10 cellular contexts compared by ENCODE assay signal in the genomic region with DNA sequence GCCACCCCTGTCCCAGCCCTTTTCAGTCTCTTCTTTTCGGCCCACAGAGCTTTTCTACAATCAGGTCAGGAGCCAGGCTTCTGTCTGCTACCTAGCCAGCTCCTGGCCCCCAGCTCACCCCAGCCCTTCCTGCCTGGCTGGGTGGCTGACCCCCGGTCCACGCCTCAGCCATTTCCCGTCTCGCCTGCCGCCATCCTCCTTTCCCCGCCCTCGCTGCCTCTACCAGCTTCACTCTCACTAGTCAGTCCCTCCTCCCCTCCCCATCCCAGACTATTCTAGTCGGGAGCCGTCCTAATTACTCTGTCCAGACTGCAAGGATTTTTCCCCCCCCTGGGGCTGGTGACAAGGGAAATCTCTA. TPM values are rescaled to one million over a fixed set of nuclear protein-coding genes. Genes with fewer than 3 reads are reported as not detected.
A peak's percentile ranks its signal among the peaks of the same experiment; 100 is the strongest.
DNase-seq lines count a peak whose midpoint lies in the region; ATAC-seq and TF ChIP-seq lines count a peak whose summit lies in the region.
"Had no signal": no experiment of that assay in that cellular context is flagged by ENCODE, and none has a peak within 500 bp of the region (broad histone marks: within the 10 kb centered on the region; RNA-seq: fewer than 3 reads in every experiment).

No MANE protein-coding gene starts in this region.

- H3K4me3 ChIP-seq in H7 (ENCODE audit: insufficient read depth, low read depth, low read length), result no peak overlapping the region; the same call in 1 of the 2 replicates
- H3K4me3 ChIP-seq: mucosa of descending colon had no signal

- peaks cover 11% of the 10 kb centered on the region for H3K36me3 ChIP-seq in H7 (replicated peaks; ENCODE audit: control insufficient read depth, insufficient read depth, low read length)

- DNase-seq in AG20443 (ENCODE audit: low spot score), result peak; percentile 30
- peak; percentile 81 for DNase-seq in H7
- DNase-seq in endothelial cell (ENCODE audit: low spot score), result peak; percentile 39
- DNase-seq in natural killer cell treated with Interleukin-12 subunit alpha and Interleukin-12 subunit beta and Interleukin-15 and Interleukin-18, amount 100 ng/mL, for 72 hours (ENCODE audit: low spot score), result no peak
- no peak for DNase-seq in MV-4-11 (lab: John Stamatoyannopoulos, UW)
- no peak for DNase-seq in dedifferentiated amniotic fluid mesenchymal stem cell (ENCODE audit: extremely low spot score)
- DNase-seq in AML-193 (lab: John Stamatoyannopoulos, UW), result no peak
- DNase-seq: DND-41, mucosa of descending colon had no signal

- peaks cover 72% of the 10 kb centered on the region for H3K27me3 ChIP-seq in H7 (ENCODE audit: control insufficient read depth, insufficient read depth, low read length)

- H3K4me3 Mint-ChIP-seq in endothelial cell (ENCODE audit: unreplicated experiment), result peak overlapping the region; percentile 56
- peak overlapping the region; percentile 30 for H3K4me3 Mint-ChIP-seq in natural killer cell treated with Interleukin-12 subunit alpha and Interleukin-12 subunit beta and Interleukin-15 and Interleukin-18, amount 100 ng/mL, for 72 hours

- H3K4me1 Mint-ChIP-seq in endothelial cell (ENCODE audit: unreplicated experiment), result peaks cover 37% of the 10 kb centered on the region
- H3K4me1 Mint-ChIP-seq in natural killer cell treated with Interleukin-12 subunit alpha and Interleukin-12 subunit beta and Interleukin-15 and Interleukin-18, amount 100 ng/mL, for 72 hours (ENCODE audit: low read depth in 2 of 2), result peaks cover 25 to 41% of the 10 kb centered on the region in 2 donors

- no peak for TF ChIP-seq CTCF in endothelial cell (IDR thresholded peaks at IDR 0.05; ENCODE audit: unreplicated experiment)

- ATAC-seq in natural killer cell treated with Interleukin-12 subunit alpha and Interleukin-12 subunit beta and Interleukin-15 and Interleukin-18, amount 100 ng/mL, for 72 hours, result no peak
- no peak for ATAC-seq in HG02623 (IDR thresholded peaks at IDR 0.05; ENCODE audit: unreplicated experiment)

- peaks cover 20% of the 10 kb centered on the region for H3K27me3 Mint-ChIP-seq in endothelial cell (ENCODE audit: unreplicated experiment)
- peaks cover 24 to 32% of the 10 kb centered on the region in 2 donors for H3K27me3 Mint-ChIP-seq in natural killer cell treated with Interleukin-12 subunit alpha and Interleukin-12 subunit beta and Interleukin-15 and Interleukin-18, amount 100 ng/mL, for 72 hours

- H3K27ac Mint-ChIP-seq in endothelial cell (ENCODE audit: unreplicated experiment), result no peak overlapping the region
- no peak overlapping the region for H3K27ac Mint-ChIP-seq in natural killer cell treated with Interleukin-12 subunit alpha and Interleukin-12 subunit beta and Interleukin-15 and Interleukin-18, amount 100 ng/mL, for 72 hours

- H3K36me3 Mint-ChIP-seq in endothelial cell (ENCODE audit: low read depth, unreplicated experiment), result peaks cover 19% of the 10 kb centered on the region
- peaks cover 7% of the 10 kb centered on the region for H3K36me3 Mint-ChIP-seq in natural killer cell treated with Interleukin-12 subunit alpha and Interleukin-12 subunit beta and Interleukin-15 and Interleukin-18, amount 100 ng/mL, for 72 hours

- no peaks in the 10 kb centered on the region for H3K9me3 Mint-ChIP-seq in endothelial cell (ENCODE audit: unreplicated experiment)
- H3K9me3 Mint-ChIP-seq in natural killer cell treated with Interleukin-12 subunit alpha and Interleukin-12 subunit beta and Interleukin-15 and Interleukin-18, amount 100 ng/mL, for 72 hours, result no peaks in the 10 kb centered on the region

RNA-seq across cellular contexts. Expression of a gene that starts 0.9 kb away (rescaled TPM):
- not detected in 2 replicates for total RNA-seq in H7 (2014; rRNA removed; shearing (Covaris generic))
- total RNA-seq in endothelial cell (ENCODE audit: unreplicated experiment), result 0.46 TPM
- under 1 TPM; 0.24 to 0.31 TPM for total RNA-seq in natural killer cell treated with Interleukin-12 subunit alpha and Interleukin-12 subunit beta and Interleukin-15 and Interleukin-18, amount 100 ng/mL, for 72 hours

RNA-seq across cellular contexts. Expression of a gene that starts 16.9 kb away (rescaled TPM):
- total RNA-seq in H7 (2014; rRNA removed; shearing (Covaris generic)), result 63.0 and 75.6 TPM in 2 replicates
- 175 TPM for total RNA-seq in endothelial cell (ENCODE audit: unreplicated experiment)
- total RNA-seq in natural killer cell treated with Interleukin-12 subunit alpha and Interleukin-12 subunit beta and Interleukin-15 and Interleukin-18, amount 100 ng/mL, for 72 hours, result 10 to 100 TPM; 55.4 to 74.9 TPM

RNA-seq across cellular contexts. Expression of a gene that starts 23.9 kb away (rescaled TPM):
- total RNA-seq in H7 (2014; rRNA removed; shearing (Covaris generic)), result 5.5 and 7.1 TPM in 2 replicates
- 3.2 TPM for total RNA-seq in endothelial cell (ENCODE audit: unreplicated experiment)
- total RNA-seq in natural killer cell treated with Interleukin-12 subunit alpha and Interleukin-12 subunit beta and Interleukin-15 and Interleukin-18, amount 100 ng/mL, for 72 hours, result 10 to 100 TPM; 21.9 to 28.9 TPM

RNA-seq across cellular contexts. Expression of a gene that starts 33.1 kb away (rescaled TPM):
- total RNA-seq in H7 (2014; rRNA removed; shearing (Covaris generic)), result 16.2 and 20.8 TPM in 2 replicates
- total RNA-seq in endothelial cell (ENCODE audit: unreplicated experiment), result 135 TPM
- 100 to 1,000 TPM; 120 to 199 TPM for total RNA-seq in natural killer cell treated with Interleukin-12 subunit alpha and Interleukin-12 subunit beta and Interleukin-15 and Interleukin-18, amount 100 ng/mL, for 72 hours

RNA-seq across cellular contexts. Expression of a gene that starts 37.5 kb away (rescaled TPM):
- total RNA-seq in H7 (2014; rRNA removed; shearing (Covaris generic)), result 3,556 and 4,028 TPM in 2 replicates
- total RNA-seq in endothelial cell (ENCODE audit: unreplicated experiment), result 915 TPM
- 1,000 to 10,000 TPM; 1,825 to 2,159 TPM for total RNA-seq in natural killer cell treated with Interleukin-12 subunit alpha and Interleukin-12 subunit beta and Interleukin-15 and Interleukin-18, amount 100 ng/mL, for 72 hours

Comparison
In these comparisons a context has a peak if more than half of its experiments do, and no peak if none do; other contexts are left out.
1. DNase-seq: peak in AG20443 (single experiment), H7 (single experiment) and endothelial cell (single experiment); none in natural killer cell treated with Interleukin-12 subunit alpha and Interleukin-12 subunit beta and Interleukin-15 and Interleukin-18, amount 100 ng/mL, for 72 hours (single experiment), MV-4-11 (single experiment), dedifferentiated amniotic fluid mesenchymal stem cell (single experiment) and AML-193 (0 of 2).